Comparison of ENCODE assay signal across 1 cellular context in genomic region chr4:59759082-59759825, GRCh38.
TF ChIP-seq lines count a peak whose summit lies in the region.

No MANE protein-coding gene starts in this region.

TF ChIP-seq in WTC11, 78 proteins besides CTCF, POLR2A, EP300 and RAD21 (continued from another document):
- no peak for TF ChIP-seq STAT6 (CRISPR knock-in tag; conservative IDR thresholded peaks at IDR 0.05; ENCODE audit: low read depth)
- TF ChIP-seq RORB (CRISPR knock-in tag; IDR thresholded peaks at IDR 0.05): no peak
- no peak for TF ChIP-seq ZSCAN18 (CRISPR knock-in tag; IDR thresholded peaks at IDR 0.05)
